ENCODE assay signal across 1 cellular context in genomic region chr4:127880764-127881564, GRCh38.
TF ChIP-seq lines count a peak whose summit lies in the region.

Gene PLK4 (plus strand): TSS chr4:127880893. CDS start chr4:127881135, 242 bp downstream.

TF ChIP-seq in liver, 16 proteins besides CTCF, POLR2A, EP300 and RAD21 (continued from another document):
- TF ChIP-seq REST (IDR thresholded peaks at IDR 0.05) = no peak
- TF ChIP-seq FOXA2 (IDR thresholded peaks at IDR 0.05) = no peak
